ENCODE assay signal across 16 cellular contexts in genomic region chr1:92996131-92996463, GRCh38. TPM values are rescaled to one million over a fixed set of nuclear protein-coding genes. Genes with fewer than 3 reads are reported as not detected.
DNase-seq lines count a peak whose midpoint lies in the region; ATAC-seq and TF ChIP-seq lines count a peak whose summit lies in the region.
"Had no signal": no experiment of that assay in that cellular context is flagged by ENCODE, and none has a peak within 500 bp of the region (broad histone marks: within the 10 kb centered on the region; RNA-seq: fewer than 3 reads in every experiment).

No MANE protein-coding gene starts in this region.

- TF ChIP-seq CTCF in body of pancreas (IDR thresholded peaks at IDR 0.05) (no peak), glutamatergic neuron (IDR thresholded peaks at IDR 0.05; ENCODE audit: partially characterized antibody, unreplicated experiment) (no peak)

- no peaks in the 10 kb centered on the region for H3K27me3 Mint-ChIP-seq in glutamatergic neuron (ENCODE audit: unreplicated experiment)

- WGBS in body of pancreas, 2 donors = 40 to 50% methylated on average over 3 of the region's 3 CpGs

- H3K4me3 Mint-ChIP-seq in glutamatergic neuron (ENCODE audit: unreplicated experiment) = no peak overlapping the region
- H3K4me3 Mint-ChIP-seq: CD14-positive monocyte had no signal

- no peaks in the 10 kb centered on the region for H3K36me3 Mint-ChIP-seq in glutamatergic neuron (ENCODE audit: unreplicated experiment)
- H3K36me3 Mint-ChIP-seq: CD14-positive monocyte had no signal

- no peaks in the 10 kb centered on the region for H3K36me3 ChIP-seq in body of pancreas (replicated peaks in 1 of 2; ENCODE audit: insufficient read depth in 1 of 2, low read depth in 2 of 2)
- H3K36me3 ChIP-seq in mucosa of rectum (ENCODE audit: control insufficient read depth in 2 of 2, insufficient read depth in 2 of 2, low read length in 2 of 2) = no peaks in the 10 kb centered on the region

- H3K27me3 ChIP-seq in body of pancreas = no peaks in the 10 kb centered on the region
- H3K27me3 ChIP-seq in mucosa of rectum (ENCODE audit: control insufficient read depth in 2 of 2, insufficient read depth in 2 of 2, low read length in 2 of 2) = no peaks in the 10 kb centered on the region

- H3K27ac Mint-ChIP-seq in glutamatergic neuron (ENCODE audit: unreplicated experiment) = no peak overlapping the region
- H3K27ac Mint-ChIP-seq: CD14-positive monocyte had no signal

- H3K27ac ChIP-seq in body of pancreas = peak overlapping the region in 3 of 4 donors; percentile 65 to 75 (median 69)
- peak overlapping the region; percentile 75 to 78 for H3K27ac ChIP-seq in mucosa of rectum (ENCODE audit: low read depth in 2 of 2, low read length in 2 of 2)
- no peak overlapping the region for H3K27ac ChIP-seq in substantia nigra (ENCODE audit: low read depth, low read length, poor library complexity, severe bottlenecking)
- H3K27ac ChIP-seq: KMS-11 had no signal

- intact Hi-C loops in body of pancreas (cut with DNase I) (loop anchor here (5.0 kb wide), 1 partner anchor 139 kb away; no protein-coding TSS in a partner anchor), sciatic nerve (cut with DNase I) (no loop called here)

- DNase-seq in NCI-H69 (lab: John Stamatoyannopoulos, UW) (peak; percentile 1), body of pancreas (peak in 2 of 4 donors; percentile 13 to 14), substantia nigra (lab: John Stamatoyannopoulos, UW) (no peak), sciatic nerve (ENCODE audit: low spot score) (no peak), glutamatergic neuron (no peak)
- DNase-seq: ACHN, DMS79 treated with DMSO at 0.1 percent for 48 hours, NCI-H1417 treated with DMSO at 0.1 percent for 48 hours, NCI-H1930, NCI-H226, NCI-H524 had no signal

- H3K9me3 ChIP-seq in body of pancreas (no peaks in the 10 kb centered on the region), mucosa of rectum (ENCODE audit: control insufficient read depth in 2 of 2, low read length in 2 of 2) (no peaks in the 10 kb centered on the region)

- H3K9me3 Mint-ChIP-seq in glutamatergic neuron (ENCODE audit: unreplicated experiment) = no peaks in the 10 kb centered on the region
- H3K9me3 Mint-ChIP-seq: CD14-positive monocyte had no signal

- H3K4me3 ChIP-seq in body of pancreas (no peak overlapping the region), mucosa of rectum (ENCODE audit: low read length in 2 of 2) (peak overlapping the region; percentile 9 to 39)

- H3K4me1 Mint-ChIP-seq in glutamatergic neuron (ENCODE audit: low read depth, unreplicated experiment) = peaks cover 7% of the 10 kb centered on the region

- TF ChIP-seq POLR2A in body of pancreas (IDR thresholded peaks at IDR 0.05) = no peak

- peak overlapping the region in 1 of 2 donors; percentile 61 for H3K9ac ChIP-seq in mucosa of rectum (ENCODE audit: low read depth in 1 of 2, low read length in 2 of 2)
- H3K9ac ChIP-seq: KMS-11 had no signal

- no peak for ATAC-seq in body of pancreas
- no peak for ATAC-seq in sciatic nerve
- no peak for ATAC-seq in GM19467 (IDR thresholded peaks at IDR 0.05; ENCODE audit: unreplicated experiment)
- ATAC-seq: Right ventricle myocardium inferior had no signal

- H3K4me1 ChIP-seq in body of pancreas (peaks cover 25% of the 10 kb centered on the region), mucosa of rectum (ENCODE audit: control insufficient read depth in 2 of 2, insufficient read depth in 2 of 2, low read length in 2 of 2) (peaks cover 3 to 17% of the 10 kb centered on the region in 2 donors)

RNA-seq across cellular contexts. Expression of gene DIPK1A, which starts 34.8 kb away (rescaled TPM):
- 1 to 10 TPM; 3.9 to 8.2 TPM for total RNA-seq in body of pancreas
- 6.6 TPM for total RNA-seq in sciatic nerve
- 7.2 TPM for total RNA-seq in glutamatergic neuron (ENCODE audit: unreplicated experiment)

Comparison
In these comparisons a context has a peak if more than half of its experiments do, and no peak if none do; other contexts are left out.
1. H3K4me3 ChIP-seq: peak in mucosa of rectum (2 of 2); none in body of pancreas (0 of 2).